Comparison of ENCODE assay signal across 8 cellular contexts in genomic region chr22:45317551-45318167, GRCh38. TPM values are rescaled to one million over a fixed set of nuclear protein-coding genes. Genes with fewer than 3 reads are reported as not detected.
DNase-seq lines count a peak whose midpoint lies in the region; ATAC-seq and TF ChIP-seq lines count a peak whose summit lies in the region.

No MANE protein-coding gene starts in this region.

- peak overlapping the region; percentile 89 to 96 for H3K4me3 Mint-ChIP-seq in activated T-cell treated with anti-CD3 and anti-CD28 coated beads, Interleukin-2, amount 50 U/mL, for 72 hours

- no peaks in the 10 kb centered on the region for H3K9me3 Mint-ChIP-seq in activated T-cell treated with anti-CD3 and anti-CD28 coated beads, Interleukin-2, amount 50 U/mL, for 72 hours

- no peaks in the 10 kb centered on the region for H3K27me3 Mint-ChIP-seq in activated T-cell treated with anti-CD3 and anti-CD28 coated beads, Interleukin-2, amount 50 U/mL, for 72 hours (ENCODE audit: low read depth)

- DNase-seq in AG09319 (ENCODE audit: extremely low read depth, low read depth) (peak; percentile 25), head of caudate nucleus (peak in 26 of 42 donors; percentile 12 to 66 (median 38)), sciatic nerve (ENCODE audit: low spot score) (peak; percentile 68), NCI-H2029 treated with DMSO at 0.1 percent for 48 hours (lab: John Stamatoyannopoulos, UW) (no peak)
- no peak for DNase-seq in activated T-cell treated with anti-CD3 and anti-CD28 coated beads, Interleukin-2, amount 50 U/mL, for 72 hours
- no peak for DNase-seq in NK-92 treated with Interleukin-12 subunit alpha and Interleukin-12 subunit beta, amount 100 ng/mL, for 24 hours (lab: John Stamatoyannopoulos, UW)

- intact Hi-C loops in head of caudate nucleus (cut with DNase I), result no loop called here
- intact Hi-C loops in sciatic nerve (cut with DNase I), result no loop called here

- H3K27ac Mint-ChIP-seq in activated T-cell treated with anti-CD3 and anti-CD28 coated beads, Interleukin-2, amount 50 U/mL, for 72 hours, result peak overlapping the region; percentile 98

- peak; percentile 44 for TF ChIP-seq CTCF in AG09319 (IDR thresholded peaks at IDR 0.05; ENCODE audit: low read depth, low read length)

- peaks cover 0 to 9% of the 10 kb centered on the region in 2 donors for H3K36me3 Mint-ChIP-seq in activated T-cell treated with anti-CD3 and anti-CD28 coated beads, Interleukin-2, amount 50 U/mL, for 72 hours (ENCODE audit: insufficient read depth in 2 of 2)

- H3K4me1 Mint-ChIP-seq in activated T-cell treated with anti-CD3 and anti-CD28 coated beads, Interleukin-2, amount 50 U/mL, for 72 hours (ENCODE audit: low read depth), result peaks cover 92% of the 10 kb centered on the region

- peak; percentile 3 for ATAC-seq in HG03439 (IDR thresholded peaks at IDR 0.05; ENCODE audit: unreplicated experiment)
- ATAC-seq in activated T-cell treated with anti-CD3 and anti-CD28 coated beads, Interleukin-2, amount 50 U/mL, for 72 hours (replicated peaks in 1 of 2), result no peak
- peak; percentile 87 for ATAC-seq in sciatic nerve
- no peak for ATAC-seq in GM18873 (IDR thresholded peaks at IDR 0.05; ENCODE audit: low FRiP score, unreplicated experiment)

RNA-seq across cellular contexts. Expression of gene FAM118A, which starts 7.9 kb away (rescaled TPM):
- 100 to 1,000 TPM in 1 of 2 donors, 10 to 100 TPM in 1; 50.1 to 130 TPM for total RNA-seq in activated T-cell treated with anti-CD3 and anti-CD28 coated beads, Interleukin-2, amount 50 U/mL, for 72 hours
- 44.9 TPM for total RNA-seq in sciatic nerve

RNA-seq across cellular contexts. Expression of gene UPK3A, which starts 32.9 kb away (rescaled TPM):
- total RNA-seq in activated T-cell treated with anti-CD3 and anti-CD28 coated beads, Interleukin-2, amount 50 U/mL, for 72 hours, result not detected
- total RNA-seq in sciatic nerve, result not detected

Comparison
In these comparisons a context has a peak if more than half of its experiments do, and no peak if none do; other contexts are left out.
1. DNase-seq: peak in AG09319 (single experiment), head of caudate nucleus (26 of 42) and sciatic nerve (single experiment); none in activated T-cell treated with anti-CD3 and anti-CD28 coated beads, Interleukin-2, amount 50 U/mL, for 72 hours (0 of 2), NK-92 treated with Interleukin-12 subunit alpha and Interleukin-12 subunit beta, amount 100 ng/mL, for 24 hours (single experiment) and NCI-H2029 treated with DMSO at 0.1 percent for 48 hours (single experiment).
2. ATAC-seq: peak in HG03439 (single experiment) and sciatic nerve (single experiment); none in activated T-cell treated with anti-CD3 and anti-CD28 coated beads, Interleukin-2, amount 50 U/mL, for 72 hours (0 of 2) and GM18873 (single experiment).